Comparison of ENCODE assay signal across 7 cellular contexts in genomic region chr22:36505998-36506635, GRCh38. TPM values are rescaled to one million over a fixed set of nuclear protein-coding genes. Genes with fewer than 3 reads are reported as not detected.
DNase-seq lines count a peak whose midpoint lies in the region; ATAC-seq and TF ChIP-seq lines count a peak whose summit lies in the region.

No MANE protein-coding gene starts in this region.

- no peak for DNase-seq in activated T-helper 2 cell treated with anti-CD3 and anti-CD28 coated beads, Interferon-gamma antibody, Interleukin-2, Interleukin-4, amounts not matched to agents 10 μg/mL and 5 μg/mL and 100 μg/mL, durations not matched to agents 14 hours and 24 hours and 36 hours (ENCODE audit: low spot score)
- DNase-seq in NCI-H2029 treated with DMSO at 0.1 percent for 48 hours (lab: John Stamatoyannopoulos, UW): no peak
- DNase-seq in thyroid gland: no peak

- H3K27ac Mint-ChIP-seq in activated T-helper 2 cell treated with anti-CD3 and anti-CD28 coated beads, Interferon-gamma antibody, Interleukin-2, Interleukin-4, amounts not matched to agents 10 μg/mL and 5 μg/mL and 100 μg/mL, durations not matched to agents 14 hours and 24 hours and 36 hours: no peak overlapping the region
- H3K27ac Mint-ChIP-seq in stimulated activated memory B cell treated with anti-CD40 and anti-IgM and Interleukin-4, amounts not matched to agents 10 μg/mL and 1 μg/mL and 100 μg/mL, for 72 hours: peak overlapping the region; percentile 78

- peaks cover 5% of the 10 kb centered on the region for H3K4me1 Mint-ChIP-seq in activated T-helper 2 cell treated with anti-CD3 and anti-CD28 coated beads, Interferon-gamma antibody, Interleukin-2, Interleukin-4, amounts not matched to agents 10 μg/mL and 5 μg/mL and 100 μg/mL, durations not matched to agents 14 hours and 24 hours and 36 hours (ENCODE audit: low read depth)
- peaks cover 9% of the 10 kb centered on the region for H3K4me1 Mint-ChIP-seq in stimulated activated memory B cell treated with anti-CD40 and anti-IgM and Interleukin-4, amounts not matched to agents 10 μg/mL and 1 μg/mL and 100 μg/mL, for 72 hours

- 93 to 94% methylated on average over 43 to 59 of the region's 60 CpGs for WGBS in thyroid gland, 2 donors

- H3K36me3 Mint-ChIP-seq in activated T-helper 2 cell treated with anti-CD3 and anti-CD28 coated beads, Interferon-gamma antibody, Interleukin-2, Interleukin-4, amounts not matched to agents 10 μg/mL and 5 μg/mL and 100 μg/mL, durations not matched to agents 14 hours and 24 hours and 36 hours (ENCODE audit: low read depth): peaks cover 18% of the 10 kb centered on the region
- H3K36me3 Mint-ChIP-seq in stimulated activated memory B cell treated with anti-CD40 and anti-IgM and Interleukin-4, amounts not matched to agents 10 μg/mL and 1 μg/mL and 100 μg/mL, for 72 hours: peaks cover 15% of the 10 kb centered on the region

- no peak for ATAC-seq in stimulated activated memory B cell treated with anti-CD40 and anti-IgM and Interleukin-4, amounts not matched to agents 10 μg/mL and 1 μg/mL and 100 μg/mL, for 72 hours
- ATAC-seq in HG03521 (IDR thresholded peaks at IDR 0.05; ENCODE audit: unreplicated experiment): no peak

- no peaks in the 10 kb centered on the region for H3K27me3 Mint-ChIP-seq in activated T-helper 2 cell treated with anti-CD3 and anti-CD28 coated beads, Interferon-gamma antibody, Interleukin-2, Interleukin-4, amounts not matched to agents 10 μg/mL and 5 μg/mL and 100 μg/mL, durations not matched to agents 14 hours and 24 hours and 36 hours (ENCODE audit: low read depth)
- no peaks in the 10 kb centered on the region for H3K27me3 Mint-ChIP-seq in stimulated activated memory B cell treated with anti-CD40 and anti-IgM and Interleukin-4, amounts not matched to agents 10 μg/mL and 1 μg/mL and 100 μg/mL, for 72 hours

- no peaks in the 10 kb centered on the region for H3K9me3 ChIP-seq in HUES48 (ENCODE audit: control insufficient read depth, insufficient read depth, low read length)
- peaks cover 4% of the 10 kb centered on the region for H3K9me3 ChIP-seq in iPS-18c (ENCODE audit: control insufficient read depth, insufficient read depth, low read length)
- H3K9me3 ChIP-seq in thyroid gland: no peaks in the 10 kb centered on the region

- H3K36me3 ChIP-seq in HUES48 (ENCODE audit: control insufficient read depth, insufficient read depth, low read length) (peaks cover 29% of the 10 kb centered on the region), thyroid gland (peaks cover 6 to 8% of the 10 kb centered on the region in 2 donors)

- peaks cover 6% of the 10 kb centered on the region for H3K27me3 ChIP-seq in HUES48 (ENCODE audit: control insufficient read depth, insufficient read depth, low read length)
- no peaks in the 10 kb centered on the region for H3K27me3 ChIP-seq in thyroid gland

- peak overlapping the region; percentile 72 for H3K4me3 Mint-ChIP-seq in activated T-helper 2 cell treated with anti-CD3 and anti-CD28 coated beads, Interferon-gamma antibody, Interleukin-2, Interleukin-4, amounts not matched to agents 10 μg/mL and 5 μg/mL and 100 μg/mL, durations not matched to agents 14 hours and 24 hours and 36 hours (ENCODE audit: low read depth)
- peak overlapping the region; percentile 82 for H3K4me3 Mint-ChIP-seq in stimulated activated memory B cell treated with anti-CD40 and anti-IgM and Interleukin-4, amounts not matched to agents 10 μg/mL and 1 μg/mL and 100 μg/mL, for 72 hours

- H3K4me1 ChIP-seq in HUES48 (ENCODE audit: control insufficient read depth, insufficient read depth, low read length) (0 out of 2 replicates have a peak, but pooled peaks cover 3% of the 10 kb centered on the region), thyroid gland (peaks cover 6 to 15% of the 10 kb centered on the region in 2 donors)

- H3K9me3 Mint-ChIP-seq in activated T-helper 2 cell treated with anti-CD3 and anti-CD28 coated beads, Interferon-gamma antibody, Interleukin-2, Interleukin-4, amounts not matched to agents 10 μg/mL and 5 μg/mL and 100 μg/mL, durations not matched to agents 14 hours and 24 hours and 36 hours: no peaks in the 10 kb centered on the region
- H3K9me3 Mint-ChIP-seq in stimulated activated memory B cell treated with anti-CD40 and anti-IgM and Interleukin-4, amounts not matched to agents 10 μg/mL and 1 μg/mL and 100 μg/mL, for 72 hours: no peaks in the 10 kb centered on the region

- TF ChIP-seq CTCF in thyroid gland (IDR thresholded peaks at IDR 0.05): no peak

- intact Hi-C loops in activated T-helper 2 cell treated with anti-CD3 and anti-CD28 coated beads, Interferon-gamma antibody, Interleukin-2, Interleukin-4, amounts not matched to agents 10 μg/mL and 5 μg/mL and 100 μg/mL, durations not matched to agents 14 hours and 24 hours and 36 hours (cut with micrococcal nuclease): no loop called here
- intact Hi-C loops in thyroid gland (cut with DNase I): no loop called here

- TF ChIP-seq POLR2A in thyroid gland (IDR thresholded peaks at IDR 0.05): no peak

- H3K27ac ChIP-seq in HUES48 (ENCODE audit: low read depth, low read length): peak overlapping the region; percentile 53
- peak overlapping the region in 1 of 3 donors; percentile 62 for H3K27ac ChIP-seq in thyroid gland

- peak overlapping the region; percentile 61 for H3K4me3 ChIP-seq in HUES48 (ENCODE audit: low read depth, low read length)
- peak overlapping the region; percentile 58; the same call in 1 of the 2 replicates for H3K4me3 ChIP-seq in iPS-18c (ENCODE audit: insufficient read depth, low read depth, low read length)
- H3K4me3 ChIP-seq in thyroid gland (replicated peaks in 1 of 3): peak overlapping the region in 1 of 3 donors; percentile 41

- peak overlapping the region; percentile 62; the same call in 1 of the 2 replicates for H3K9ac ChIP-seq in HUES48 (ENCODE audit: low read depth, low read length)

RNA-seq across cellular contexts. Expression of gene FOXRED2, which starts 0.7 kb away (rescaled TPM):
- total RNA-seq in activated T-helper 2 cell treated with anti-CD3 and anti-CD28 coated beads, Interferon-gamma antibody, Interleukin-2, Interleukin-4, amounts not matched to agents 10 μg/mL and 5 μg/mL and 100 μg/mL, durations not matched to agents 14 hours and 24 hours and 36 hours: 17.6 and 21.0 TPM in 2 replicates
- total RNA-seq in thyroid gland: 10 to 100 TPM in 2 of 4 donors, 1 to 10 TPM in 2; 5.9 to 12.8 (median 9.4) TPM

RNA-seq across cellular contexts. Expression of gene EIF3D, which starts 22.8 kb away (rescaled TPM):
- 300 and 316 TPM in 2 replicates for total RNA-seq in activated T-helper 2 cell treated with anti-CD3 and anti-CD28 coated beads, Interferon-gamma antibody, Interleukin-2, Interleukin-4, amounts not matched to agents 10 μg/mL and 5 μg/mL and 100 μg/mL, durations not matched to agents 14 hours and 24 hours and 36 hours
- total RNA-seq in thyroid gland: 100 to 1,000 TPM; 213 to 427 (median 309) TPM

RNA-seq across cellular contexts. Expression of gene TXN2, which starts 24.7 kb away (rescaled TPM):
- 94.0 and 95.1 TPM in 2 replicates for total RNA-seq in activated T-helper 2 cell treated with anti-CD3 and anti-CD28 coated beads, Interferon-gamma antibody, Interleukin-2, Interleukin-4, amounts not matched to agents 10 μg/mL and 5 μg/mL and 100 μg/mL, durations not matched to agents 14 hours and 24 hours and 36 hours
- total RNA-seq in thyroid gland: 100 to 1,000 TPM in 1 of 4 donors, 10 to 100 TPM in 3; 56.7 to 115 (median 75.6) TPM
